27 cellular contexts compared by ENCODE assay signal in the genomic region with DNA sequence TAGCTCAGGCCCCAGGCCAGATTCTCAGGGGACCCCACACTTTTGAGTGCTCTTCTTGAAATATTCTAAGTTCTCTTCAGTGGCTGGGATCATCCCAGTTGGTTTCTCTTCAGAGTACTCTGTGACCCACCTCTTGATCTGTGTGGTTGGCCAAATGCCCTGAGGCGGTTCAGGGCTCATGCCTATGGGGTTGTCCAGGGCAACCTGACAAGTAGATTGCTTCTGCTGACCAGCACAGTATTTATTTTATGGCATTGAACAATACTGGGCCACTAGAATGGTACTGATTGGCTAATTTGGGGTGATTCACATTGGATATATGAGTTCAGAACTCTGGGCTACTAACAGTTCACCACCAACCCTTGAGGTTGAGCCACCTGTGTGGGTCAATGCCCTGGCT.
"Had no signal": no experiment of that assay in that cellular context is flagged by ENCODE, and none has a peak within 500 bp of the region (broad histone marks: within the 10 kb centered on the region; RNA-seq: fewer than 3 reads in every experiment).

No MANE protein-coding gene starts in this region.

- H3K4me3 ChIP-seq: coronary artery, dorsolateral prefrontal cortex, heart left ventricle, pancreas, prostate gland, skin epidermis, thyroid gland had no signal

- H3K4me3 Mint-ChIP-seq: activated naive CD8-positive, alpha-beta T cell; immature natural killer cell; naive thymus-derived CD4-positive, alpha-beta T cell; stimulated activated memory B cell treated with anti-CD40 and anti-IgM and Interleukin-4, amounts not matched to agents 10 μg/mL and 1 μg/mL and 100 μg/mL, for 72 hours; stimulated activated naive CD8-positive, alpha-beta T cell treated with anti-CD3 and anti-CD28 coated beads, Interleukin-15, amount 100 ng/mL, for 72 hours; T-helper 17 cell had no signal

- H3K4me1 ChIP-seq: heart left ventricle, pancreas, prostate gland, thyroid gland had no signal

- H3K27ac Mint-ChIP-seq: activated naive CD8-positive, alpha-beta T cell; immature natural killer cell; naive thymus-derived CD4-positive, alpha-beta T cell; stimulated activated memory B cell treated with anti-CD40 and anti-IgM and Interleukin-4, amounts not matched to agents 10 μg/mL and 1 μg/mL and 100 μg/mL, for 72 hours; stimulated activated naive CD8-positive, alpha-beta T cell treated with anti-CD3 and anti-CD28 coated beads, Interleukin-15, amount 100 ng/mL, for 72 hours; T-helper 17 cell had no signal

- H3K4me1 Mint-ChIP-seq: immature natural killer cell; naive thymus-derived CD4-positive, alpha-beta T cell; stimulated activated memory B cell treated with anti-CD40 and anti-IgM and Interleukin-4, amounts not matched to agents 10 μg/mL and 1 μg/mL and 100 μg/mL, for 72 hours; stimulated activated naive CD8-positive, alpha-beta T cell treated with anti-CD3 and anti-CD28 coated beads, Interleukin-15, amount 100 ng/mL, for 72 hours; T-helper 17 cell had no signal

- ATAC-seq: heart left ventricle; left colon; naive thymus-derived CD4-positive, alpha-beta T cell; pancreas; sciatic nerve; stimulated activated memory B cell treated with anti-CD40 and anti-IgM and Interleukin-4, amounts not matched to agents 10 μg/mL and 1 μg/mL and 100 μg/mL, for 72 hours; stimulated activated naive CD8-positive, alpha-beta T cell treated with anti-CD3 and anti-CD28 coated beads, Interleukin-15, amount 100 ng/mL, for 72 hours; T-helper 17 cell had no signal

- H3K27me3 ChIP-seq: dorsolateral prefrontal cortex, heart left ventricle, pancreas, thyroid gland had no signal

- DNase-seq: activated CD4-positive, alpha-beta T cell treated with anti-CD3 and anti-CD28 coated beads, Interleukin-2, amount 50 U/mL, for 1 hour; activated CD8-positive, alpha-beta memory T cell treated with anti-CD3 and anti-CD28 coated beads for 24 hours; activated effector memory CD4-positive, alpha-beta T cell treated with Interleukin-2 at 50 U/mL for 16 hours; activated naive CD4-positive, alpha-beta T cell treated with Interleukin-2 at 50 U/mL for 16 hours; anterior cingulate cortex; dorsolateral prefrontal cortex; effector memory CD4-positive, alpha-beta T cell; erythroblast; heart left ventricle; hypothalamus; immature natural killer cell; kidney; left colon; midbrain; naive thymus-derived CD4-positive, alpha-beta T cell; pancreas; retina; stimulated activated CD4-positive, alpha-beta T cell treated with anti-CD3 and anti-CD28 coated beads, Interleukin-4, amount 100 ng/mL, for 24 hours; stimulated activated naive CD8-positive, alpha-beta T cell treated with anti-CD3 and anti-CD28 coated beads, Interleukin-15, amount 100 ng/mL, for 72 hours; T-helper 17 cell; thyroid gland had no signal

- H3K9me3 Mint-ChIP-seq: immature natural killer cell; stimulated activated memory B cell treated with anti-CD40 and anti-IgM and Interleukin-4, amounts not matched to agents 10 μg/mL and 1 μg/mL and 100 μg/mL, for 72 hours; stimulated activated naive CD8-positive, alpha-beta T cell treated with anti-CD3 and anti-CD28 coated beads, Interleukin-15, amount 100 ng/mL, for 72 hours had no signal

- H3K27ac ChIP-seq: coronary artery, dorsolateral prefrontal cortex, heart left ventricle, pancreas, prostate gland, skin epidermis, thyroid gland had no signal

- H3K36me3 Mint-ChIP-seq: immature natural killer cell had no signal

- H3K36me3 ChIP-seq: heart left ventricle, pancreas, prostate gland, thyroid gland had no signal

- H3K9me3 ChIP-seq: heart left ventricle, pancreas, prostate gland, thyroid gland had no signal

- H3K27me3 Mint-ChIP-seq: activated naive CD8-positive, alpha-beta T cell had no signal
